In the genomic region with DNA sequence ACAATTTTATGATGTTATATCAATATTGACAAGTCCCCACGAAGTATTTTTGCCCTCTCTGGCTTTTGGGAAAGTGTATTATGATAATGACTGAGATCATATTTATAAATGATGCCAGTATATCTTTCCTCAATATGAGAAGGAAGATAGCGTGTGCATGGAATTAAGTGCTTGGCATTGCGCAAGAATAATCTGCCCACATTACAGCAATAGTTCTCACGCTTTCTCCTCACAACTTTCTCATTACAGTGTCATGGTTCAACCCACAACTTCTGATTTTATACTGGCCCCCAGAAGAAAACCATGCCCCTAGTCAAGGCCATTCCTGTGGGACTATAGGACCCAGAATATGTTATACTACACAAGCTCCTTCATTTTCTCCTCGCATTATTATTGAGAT, we compare ENCODE assay signal across 1 cellular context.
TF ChIP-seq lines count a peak whose summit lies in the region.

No MANE protein-coding gene starts in this region.

TF ChIP-seq in A549, 52 proteins besides CTCF, POLR2A, EP300 and RAD21 (continued from another document):
- TF ChIP-seq RNF2 (IDR thresholded peaks at IDR 0.05; ENCODE audit: borderline replicate concordance, low read depth) (no peak), MYC (IDR thresholded peaks at IDR 0.05; ENCODE audit: borderline replicate concordance, low read length) (no peak)
TF ChIP-seq in A549: peak in this region for 1.
